In genomic region chr9:89177401-89178161, GRCh38 we compare ENCODE assay signal across 11 cellular contexts. TPM values are rescaled to one million over a fixed set of nuclear protein-coding genes. Genes with fewer than 3 reads are reported as not detected.
DNase-seq lines count a peak whose midpoint lies in the region; ATAC-seq and TF ChIP-seq lines count a peak whose summit lies in the region.
"Had no signal": no experiment of that assay in that cellular context is flagged by ENCODE, and none has a peak within 500 bp of the region (broad histone marks: within the 10 kb centered on the region; RNA-seq: fewer than 3 reads in every experiment).

No MANE protein-coding gene starts in this region.

- DNase-seq in NCI-H2227 (lab: John Stamatoyannopoulos, UW; ENCODE audit: unreplicated experiment), result peak; percentile 11
- DNase-seq in NCI-H2227 treated with DMSO at 0.1 percent for 48 hours (lab: John Stamatoyannopoulos, UW), result no peak
- DNase-seq in choroid plexus epithelial cell (ENCODE audit: low read depth), result peak; percentile 26
- no peak for DNase-seq in right lobe of liver
- DNase-seq in tibial artery, result no peak
- no peak for DNase-seq in NCI-H187 treated with DMSO at 0.1 percent for 48 hours (lab: John Stamatoyannopoulos, UW)
- no peak for DNase-seq in NOMO-1 treated with DMSO at 0.1 percent for 48 hours (lab: John Stamatoyannopoulos, UW; ENCODE audit: unreplicated experiment)
- DNase-seq: activated gamma-delta T cell treated with Interleukin-2 at 50 U/mL for 16 hours had no signal

- H3K9me3 ChIP-seq in right lobe of liver (no peaks in the 10 kb centered on the region), tibial artery (no peaks in the 10 kb centered on the region)
- H3K9me3 ChIP-seq: BLaER1 had no signal

- 7% methylated on average over 7 of the region's 59 CpGs for WGBS in right lobe of liver (ENCODE audit: insufficient coverage, low coverage, low lambda C conversion rate, missing lambda C conversion rate)

- H3K27me3 ChIP-seq in right lobe of liver (peaks cover 4 to 6% of the 10 kb centered on the region in 2 donors), tibial artery (peaks cover 0 to 48% of the 10 kb centered on the region in 2 donors)

- H3K4me1 ChIP-seq in right lobe of liver, result peaks cover 0 to 23% (median 13%) of the 10 kb centered on the region in 4 donors
- H3K4me1 ChIP-seq in tibial artery, result peaks cover 0 to 37% (median 30%) of the 10 kb centered on the region in 4 donors

- H3K27ac ChIP-seq in right lobe of liver (no peak overlapping the region), tibial artery (no peak overlapping the region)
- H3K27ac ChIP-seq: BLaER1 had no signal

- TF ChIP-seq POLR2A in right lobe of liver (IDR thresholded peaks at IDR 0.05), result no peak

- H3K36me3 ChIP-seq in right lobe of liver, result no peaks in the 10 kb centered on the region
- H3K36me3 ChIP-seq in tibial artery, result no peaks in the 10 kb centered on the region
- H3K36me3 ChIP-seq: BLaER1 had no signal

- H3K4me3 ChIP-seq in choroid plexus epithelial cell (ENCODE audit: low read depth, low read length) (peak overlapping the region; percentile 66), right lobe of liver (peak overlapping the region in 2 of 3 donors; percentile 21 to 45), tibial artery (peak overlapping the region; percentile 43 to 53)
- H3K4me3 ChIP-seq: BLaER1 had no signal

- intact Hi-C loops in right lobe of liver (cut with DNase I), result no loop called here
- intact Hi-C loops in tibial artery (cut with DNase I; ENCODE audit: low total_unique reads), result no loop called here

- TF ChIP-seq CTCF in choroid plexus epithelial cell (conservative IDR thresholded peaks at IDR 0.05; ENCODE audit: low read depth, low read length) (no peak), right lobe of liver (IDR thresholded peaks at IDR 0.05) (no peak), tibial artery (IDR thresholded peaks at IDR 0.05) (no peak)

- ATAC-seq in right lobe of liver (no peak), HG02798 (IDR thresholded peaks at IDR 0.05; ENCODE audit: poor library complexity, unreplicated experiment) (no peak)
- ATAC-seq: stimulated activated naive CD8-positive, alpha-beta T cell treated with anti-CD3 and anti-CD28 coated beads, Interleukin-15, Interleukin-2, amounts not matched to agents 100 U/mL and 50 U/mL, for 24 hours had no signal

RNA-seq across cellular contexts. Expression of gene SHC3, which starts 1.0 kb away (rescaled TPM):
- total RNA-seq in right lobe of liver, result under 1 TPM; 0.05 to 0.35 (median 0.17) TPM

Comparison
In these comparisons a context has a peak if more than half of its experiments do, and no peak if none do; other contexts are left out.
1. DNase-seq: peak in NCI-H2227 (single experiment) and choroid plexus epithelial cell (single experiment); none in NCI-H2227 treated with DMSO at 0.1 percent for 48 hours (single experiment), right lobe of liver (0 of 3), tibial artery (0 of 2), NCI-H187 treated with DMSO at 0.1 percent for 48 hours (single experiment) and NOMO-1 treated with DMSO at 0.1 percent for 48 hours (single experiment).
2. Peak in every context shown above with its lines, with median percentiles within 50 percentile points of each other: H3K4me3 ChIP-seq.